In the genomic region with DNA sequence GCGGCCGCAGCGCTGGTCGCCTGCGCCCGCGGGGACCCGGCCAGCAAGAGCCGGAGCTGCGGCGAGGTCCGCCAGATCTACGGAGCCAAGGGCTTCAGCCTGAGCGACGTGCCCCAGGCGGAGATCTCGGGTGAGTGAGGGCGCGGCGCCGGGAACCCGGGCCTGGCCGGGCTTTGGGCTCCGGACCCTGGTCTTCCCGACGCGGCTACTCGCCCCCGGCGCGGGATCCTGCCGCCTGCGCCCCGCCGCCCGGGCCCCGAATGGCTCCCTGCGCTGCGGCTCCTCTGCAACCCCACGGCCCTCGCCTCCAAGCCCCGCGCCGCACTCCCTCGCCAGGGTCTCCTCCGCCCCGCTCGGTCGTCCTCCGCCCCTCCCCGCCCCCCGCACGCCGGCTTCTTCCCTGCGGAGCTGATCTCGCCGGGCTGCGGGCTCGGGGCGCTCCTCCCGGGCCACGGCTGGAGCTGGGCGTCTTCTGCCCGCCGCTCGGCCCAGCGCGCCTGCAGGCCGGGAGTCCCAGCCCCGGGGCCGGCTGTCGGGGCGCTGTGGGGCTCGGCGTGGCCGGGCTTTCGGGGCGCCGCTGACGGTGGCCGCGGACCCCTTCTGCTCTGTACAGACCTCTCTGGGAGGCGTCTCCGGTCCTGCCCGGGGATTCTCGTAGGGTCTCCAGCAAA, we compare ENCODE assay signal across 9 cellular contexts. TPM values are rescaled to one million over a fixed set of nuclear protein-coding genes. Genes with fewer than 3 reads are reported as not detected.
DNase-seq lines count a peak whose midpoint lies in the region; ATAC-seq, FAIRE-seq and TF ChIP-seq lines count a peak whose summit lies in the region.
"Had no signal": no experiment of that assay in that cellular context is flagged by ENCODE, and none has a peak within 500 bp of the region (broad histone marks: within the 10 kb centered on the region; RNA-seq: fewer than 3 reads in every experiment).

No MANE protein-coding gene starts in this region.

- DNase-seq in AG08396 (ENCODE audit: low spot score) (peak; percentile 60), NCI-H748 treated with DMSO at 0.1 percent for 48 hours (lab: John Stamatoyannopoulos, UW) (peak; percentile 12), dorsolateral prefrontal cortex (peak in 5 of 10 donors; percentile 24 to 65 (median 45)), DMS153 treated with DMSO at 0.1 percent for 48 hours (lab: John Stamatoyannopoulos, UW; ENCODE audit: unreplicated experiment) (no peak), GM12891 (ENCODE audit: insufficient read length, low spot score) (no peak)
- DNase-seq in stimulated activated CD4-positive, alpha-beta T cell treated with anti-CD3 and anti-CD28 coated beads, Interleukin-1b, Interleukin-23, amount 100 ng/mL, for 48 hours: no peak

- H3K4me1 ChIP-seq in mucosa of rectum (ENCODE audit: control insufficient read depth in 2 of 2, insufficient read depth in 2 of 2, low read length in 2 of 2): peaks cover 10 to 18% of the 10 kb centered on the region in 2 donors

- H3K27ac ChIP-seq in dorsolateral prefrontal cortex (peak overlapping the region in 55 of 59 donors; percentile 16 to 93 (median 82)), mucosa of rectum (ENCODE audit: low read depth in 2 of 2, low read length in 2 of 2) (peak overlapping the region; percentile 37 to 52)

- intact Hi-C loops in dorsolateral prefrontal cortex (cut with DNase I): loop anchor here (5.0 to 10.0 kb wide), 4 partner anchors 94 to 381 kb away; partner anchors contain the start of gene OR6B3 (in 1 of the 2)

- no peak for TF ChIP-seq CTCF in dorsolateral prefrontal cortex (IDR thresholded peaks at IDR 0.05 in 54 of 56, conservative IDR thresholded peaks at IDR 0.05 in 2 of 56; ENCODE audit: low read depth in 1 of 56, partially characterized antibody in 56 of 56)

- peak; percentile 15 for ATAC-seq in GM19351 (IDR thresholded peaks at IDR 0.05; ENCODE audit: unreplicated experiment)

- FAIRE-seq in GM12891 (lab: Jason Lieb, UNC): no peak
- FAIRE-seq: islet of Langerhans had no signal

- H3K36me3 ChIP-seq in mucosa of rectum (ENCODE audit: control insufficient read depth in 2 of 2, insufficient read depth in 2 of 2, low read length in 2 of 2): no peaks in the 10 kb centered on the region

- no peaks in the 10 kb centered on the region for H3K9me3 ChIP-seq in mucosa of rectum (ENCODE audit: control insufficient read depth in 2 of 2, low read length in 2 of 2)

- peak overlapping the region; percentile 47 to 89 (median 78) for H3K4me3 ChIP-seq in dorsolateral prefrontal cortex
- peak overlapping the region; percentile 55 to 59 for H3K4me3 ChIP-seq in mucosa of rectum (ENCODE audit: low read length in 2 of 2)

- H3K27me3 ChIP-seq in dorsolateral prefrontal cortex: no peaks in the 10 kb centered on the region
- H3K27me3 ChIP-seq in mucosa of rectum (ENCODE audit: control insufficient read depth in 2 of 2, insufficient read depth in 2 of 2, low read length in 2 of 2): peaks cover 0 to 8% of the 10 kb centered on the region in 2 donors

- no peak for TF ChIP-seq POLR2A in GM12891 (IDR thresholded peaks at IDR 0.05; ENCODE audit: low read depth, low read length)

- peak overlapping the region in 1 of 2 donors; percentile 69 for H3K9ac ChIP-seq in mucosa of rectum (ENCODE audit: low read depth in 1 of 2, low read length in 2 of 2)

TF ChIP-seq in GM12891, 5 proteins besides CTCF, POLR2A, EP300 and RAD21:
- TF ChIP-seq SPI1 (IDR thresholded peaks at IDR 0.05; ENCODE audit: low read depth, low read length): no peak
- no peak for TF ChIP-seq POLR2AphosphoS5 (IDR thresholded peaks at IDR 0.05; ENCODE audit: low read depth, low read length)
- TF ChIP-seq TAF1 (IDR thresholded peaks at IDR 0.05; ENCODE audit: low read depth, low read length): no peak
- TF ChIP-seq PAX5 (IDR thresholded peaks at IDR 0.05; ENCODE audit: insufficient read depth, low read length, severe bottlenecking): no peak
- no peak for TF ChIP-seq POU2F2 (IDR thresholded peaks at IDR 0.05; ENCODE audit: low read depth, low read length)

RNA-seq across cellular contexts. Expression of gene GPC1, which starts 0.6 kb away (rescaled TPM):
- 100 to 1,000 TPM in 94 of 120 experiments, 10 to 100 TPM in 26; 67.1 to 206 (median 116) TPM for total RNA-seq in dorsolateral prefrontal cortex
- 0.19 TPM for polyA plus RNA-seq in GM12891 (2012; ENCODE audit: low read depth, missing spikeins)

Comparison
In these comparisons a context has a peak if more than half of its experiments do, and no peak if none do; other contexts are left out.
1. DNase-seq: peak in AG08396 (single experiment) and NCI-H748 treated with DMSO at 0.1 percent for 48 hours (single experiment); none in DMS153 treated with DMSO at 0.1 percent for 48 hours (single experiment), GM12891 (single experiment) and stimulated activated CD4-positive, alpha-beta T cell treated with anti-CD3 and anti-CD28 coated beads, Interleukin-1b, Interleukin-23, amount 100 ng/mL, for 48 hours (single experiment).